ENCODE assay signal across 6 cellular contexts in genomic region chr1:155451199-155451598, GRCh38.
"Had no signal": no experiment of that assay in that cellular context is flagged by ENCODE, and none has a peak within 500 bp of the region (broad histone marks: within the 10 kb centered on the region; RNA-seq: fewer than 3 reads in every experiment).

No MANE protein-coding gene starts in this region.

- DNase-seq: H9, HCEC 1CT had no signal

- FAIRE-seq: H1, H54, HTR-8/SVneo had no signal

- H3K4me3 ChIP-seq: GM23338 had no signal

- ATAC-seq: GM23338 had no signal

- H3K4me2 ChIP-seq: GM23338 had no signal

- H2AFZ ChIP-seq: GM23338 had no signal
